20 cellular contexts compared by ENCODE assay signal in genomic region chr4:95410387-95411005, GRCh38.
DNase-seq lines count a peak whose midpoint lies in the region; ATAC-seq and TF ChIP-seq lines count a peak whose summit lies in the region.
"Had no signal": no experiment of that assay in that cellular context is flagged by ENCODE, and none has a peak within 500 bp of the region (broad histone marks: within the 10 kb centered on the region; RNA-seq: fewer than 3 reads in every experiment).

No MANE protein-coding gene starts in this region.

- peaks cover 0 to 9% of the 10 kb centered on the region in 2 experiments for H3K36me3 ChIP-seq in SK-N-SH (replicated peaks in 1 of 2; ENCODE audit: control insufficient read depth in 1 of 2, insufficient read depth in 2 of 2, low read length in 1 of 2)
- H3K36me3 ChIP-seq: SJSA1 had no signal

- CTCF ChIA-PET in SK-N-SH (lab: Yijun Ruan, JAX), result no interaction called here
- CTCF ChIA-PET in activated CD4-positive, alpha-beta T cell treated with anti-CD3 and anti-CD28 coated beads for 36 hours (lab: Charles Lee), result no interaction called here

- WGBS in SK-N-SH (ENCODE audit: low lambda C conversion rate), result 76% methylated on average over 4 of the region's 4 CpGs

- H3K4me2 ChIP-seq in SK-N-SH, result no peak overlapping the region

- POLR2A ChIA-PET in SK-N-SH (lab: Yijun Ruan, JAX), result no interaction called here
- POLR2A ChIA-PET in activated CD4-positive, alpha-beta T cell treated with anti-CD3 and anti-CD28 coated beads for 36 hours (lab: Charles Lee), result no interaction called here

- no peaks in the 10 kb centered on the region for H3K9me2 ChIP-seq in SK-N-SH

- no peak for TF ChIP-seq RAD21 in SK-N-SH (IDR thresholded peaks at IDR 0.05; ENCODE audit: low read length)

- H3F3A ChIP-seq in SK-N-SH (replicated peaks; ENCODE audit: insufficient read depth), result no peaks in the 10 kb centered on the region

- H3K27ac Mint-ChIP-seq in activated CD4-positive, alpha-beta T cell treated with anti-CD3 and anti-CD28 coated beads for 36 hours, result no peak overlapping the region
- H3K27ac Mint-ChIP-seq: activated T-cell treated with anti-CD3 and anti-CD28 coated beads, Interleukin-2, amount 50 U/mL, for 72 hours; CD8-positive, alpha-beta memory T cell; natural killer cell; T-helper 17 cell had no signal

- TF ChIP-seq CTCF in SK-N-SH (IDR thresholded peaks at IDR 0.05), result no peak

- H3K4me1 Mint-ChIP-seq in activated CD4-positive, alpha-beta T cell treated with anti-CD3 and anti-CD28 coated beads for 36 hours, result no peaks in the 10 kb centered on the region
- H3K4me1 Mint-ChIP-seq: CD8-positive, alpha-beta memory T cell; natural killer cell; T-helper 17 cell had no signal

- ATAC-seq in SK-N-SH treated with all-trans-retinoic acid at 6 μM for 48 hours, result no peak
- no peak for ATAC-seq in HG03175 (IDR thresholded peaks at IDR 0.05; ENCODE audit: unreplicated experiment)
- no peak for ATAC-seq in HG02884 (IDR thresholded peaks at IDR 0.05; ENCODE audit: unreplicated experiment)
- no peak for ATAC-seq in activated CD4-positive, alpha-beta T cell treated with anti-CD3 and anti-CD28 coated beads for 36 hours
- ATAC-seq: activated T-cell treated with anti-CD3 and anti-CD28 coated beads, Interleukin-2, amount 50 U/mL, for 72 hours; K562; left colon; natural killer cell; T-helper 17 cell had no signal

- H3K27ac ChIP-seq in SK-N-SH (ENCODE audit: low read depth in 2 of 2, low read length in 1 of 2), result peak overlapping the region in 1 of 2 experiments; percentile 64; a peak in 2 of 4 replicates
- H3K27ac ChIP-seq in temporal lobe (ENCODE audit: low read depth, low read length), result peak overlapping the region; percentile 93
- H3K27ac ChIP-seq: 22Rv1, SJSA1 had no signal

- H3K9me3 Mint-ChIP-seq in activated CD4-positive, alpha-beta T cell treated with anti-CD3 and anti-CD28 coated beads for 36 hours (ENCODE audit: low read depth), result no peaks in the 10 kb centered on the region
- H3K9me3 Mint-ChIP-seq: activated T-cell treated with anti-CD3 and anti-CD28 coated beads, Interleukin-2, amount 50 U/mL, for 72 hours had no signal

- H3K79me2 ChIP-seq in SK-N-SH (ENCODE audit: insufficient read depth), result no peaks in the 10 kb centered on the region

- H3K9me3 ChIP-seq in SK-N-SH, result no peaks in the 10 kb centered on the region
- H3K9me3 ChIP-seq: SJSA1 had no signal

- no peaks in the 10 kb centered on the region for H4K20me1 ChIP-seq in SK-N-SH (ENCODE audit: insufficient read depth)

- peaks cover 3% of the 10 kb centered on the region for H3K27me3 Mint-ChIP-seq in activated CD4-positive, alpha-beta T cell treated with anti-CD3 and anti-CD28 coated beads for 36 hours
- H3K27me3 Mint-ChIP-seq: T-helper 17 cell had no signal

- intact Hi-C loops in activated CD4-positive, alpha-beta T cell treated with anti-CD3 and anti-CD28 coated beads for 36 hours (cut with DNase I, micrococcal nuclease), result no loop called here

- H3K4me1 ChIP-seq in SK-N-SH (ENCODE audit: control insufficient read depth in 1 of 2, insufficient read depth in 2 of 2, low read depth in 1 of 2, low read length in 1 of 2), result peaks cover 17 to 48% of the 10 kb centered on the region in 2 experiments; a peak in 3 of 4 replicates

- TF ChIP-seq EP300 in SK-N-SH (IDR thresholded peaks at IDR 0.05; ENCODE audit: borderline replicate concordance in 1 of 2, low read depth in 1 of 2, low read length in 1 of 2), result no peak

- no peak overlapping the region for H3K4me3 ChIP-seq in SK-N-SH (ENCODE audit: low read depth in 2 of 2, low read length in 1 of 2)
- H3K4me3 ChIP-seq: K562, SJSA1 had no signal

- no peaks in the 10 kb centered on the region for H3K27me3 ChIP-seq in SK-N-SH (ENCODE audit: insufficient read depth)
- H3K27me3 ChIP-seq: SJSA1 had no signal

- H2AFZ ChIP-seq in SK-N-SH (ENCODE audit: low read depth), result no peak overlapping the region

- no peak overlapping the region for H3K4me3 Mint-ChIP-seq in activated CD4-positive, alpha-beta T cell treated with anti-CD3 and anti-CD28 coated beads for 36 hours
- H3K4me3 Mint-ChIP-seq: activated T-cell treated with anti-CD3 and anti-CD28 coated beads, Interleukin-2, amount 50 U/mL, for 72 hours; CD8-positive, alpha-beta memory T cell; natural killer cell; T-helper 17 cell had no signal

- no peak overlapping the region for H3K9ac ChIP-seq in SK-N-SH

- no peaks in the 10 kb centered on the region for H3K36me3 Mint-ChIP-seq in activated CD4-positive, alpha-beta T cell treated with anti-CD3 and anti-CD28 coated beads for 36 hours (ENCODE audit: low read depth)
- H3K36me3 Mint-ChIP-seq: CD8-positive, alpha-beta memory T cell; natural killer cell had no signal

- DNase-seq in SK-N-SH, result no peak
- peak; percentile 95 for DNase-seq in globus pallidus (ENCODE audit: low spot score)
- peak; percentile 56 for DNase-seq in middle frontal gyrus (ENCODE audit: extremely low spot score, low spot score)
- no peak for DNase-seq in activated CD4-positive, alpha-beta T cell treated with anti-CD3 and anti-CD28 coated beads for 36 hours
- DNase-seq: activated naive CD4-positive, alpha-beta T cell treated with Interleukin-2 at 50 U/mL for 16 hours; activated T-cell treated with anti-CD3 and anti-CD28 coated beads, Interleukin-2, amount 50 U/mL, for 72 hours; CD8-positive, alpha-beta memory T cell; dermis blood vessel endothelial cell; DMS53; left colon; natural killer cell; NCI-H2081; T-helper 17 cell had no signal

TF ChIP-seq in SK-N-SH, 30 proteins besides CTCF, POLR2A, EP300 and RAD21:
- TF ChIP-seq USF1 (IDR thresholded peaks at IDR 0.05; ENCODE audit: borderline replicate concordance, low read depth) (no peak), USF2 (IDR thresholded peaks at IDR 0.05; ENCODE audit: borderline replicate concordance, low read depth, low read length) (no peak), GATA2 (CRISPR knock-in tag; IDR thresholded peaks at IDR 0.05) (0 out of 2 replicates have a peak, but pooled peaks have one; percentile 16)
TF ChIP-seq in SK-N-SH: peak in this region for 1.

TF ChIP-seq in SK-N-SH treated with all-trans-retinoic acid at 6 μM for 48 hours, 23 proteins besides CTCF, POLR2A, EP300 and RAD21:
- no peak for TF ChIP-seq ZC3H10 (CRISPR knock-in tag; IDR thresholded peaks at IDR 0.05)
- no peak for TF ChIP-seq ZNF8 (CRISPR knock-in tag; IDR thresholded peaks at IDR 0.05)
- TF ChIP-seq GLIS3 (CRISPR knock-in tag; IDR thresholded peaks at IDR 0.05), result no peak
- no peak for TF ChIP-seq ESRRG (CRISPR knock-in tag; IDR thresholded peaks at IDR 0.05)
- TF ChIP-seq ARNTL (CRISPR knock-in tag; IDR thresholded peaks at IDR 0.05; ENCODE audit: borderline replicate concordance, low read depth), result no peak
- TF ChIP-seq ZFP3 (CRISPR knock-in tag; IDR thresholded peaks at IDR 0.05), result no peak
- TF ChIP-seq TSHZ2 (CRISPR knock-in tag; IDR thresholded peaks at IDR 0.05), result no peak
- no peak for TF ChIP-seq ZNF565 (CRISPR knock-in tag; conservative IDR thresholded peaks at IDR 0.05; ENCODE audit: low read depth)
- TF ChIP-seq TCF4 (CRISPR knock-in tag; IDR thresholded peaks at IDR 0.05; ENCODE audit: borderline replicate concordance), result no peak
- TF ChIP-seq CREB5 (CRISPR knock-in tag; IDR thresholded peaks at IDR 0.05; ENCODE audit: low read depth), result no peak
- no peak for TF ChIP-seq ZNF70 (CRISPR knock-in tag; IDR thresholded peaks at IDR 0.05)
- no peak for TF ChIP-seq BACH2 (CRISPR knock-in tag; IDR thresholded peaks at IDR 0.05; ENCODE audit: borderline replicate concordance)
- TF ChIP-seq CSRNP3 (CRISPR knock-in tag; IDR thresholded peaks at IDR 0.05), result no peak

Comparison
In these comparisons a context has a peak if more than half of its experiments do, and no peak if none do; other contexts are left out.
1. DNase-seq: peak in globus pallidus (single experiment) and middle frontal gyrus (single experiment); none in SK-N-SH (single experiment) and activated CD4-positive, alpha-beta T cell treated with anti-CD3 and anti-CD28 coated beads for 36 hours (single experiment).